In genomic region chr19:1097810-1098176, GRCh38 we compare ENCODE assay signal across 11 cellular contexts. TPM values are rescaled to one million over a fixed set of nuclear protein-coding genes. Genes with fewer than 3 reads are reported as not detected.
DNase-seq lines count a peak whose midpoint lies in the region; ATAC-seq and TF ChIP-seq lines count a peak whose summit lies in the region.
"Had no signal": no experiment of that assay in that cellular context is flagged by ENCODE, and none has a peak within 500 bp of the region (broad histone marks: within the 10 kb centered on the region; RNA-seq: fewer than 3 reads in every experiment).

No MANE protein-coding gene starts in this region.

- no peaks in the 10 kb centered on the region for H3K9me3 ChIP-seq in Caco-2
- H3K9me3 ChIP-seq in mucosa of rectum (ENCODE audit: control insufficient read depth in 2 of 2, low read length in 2 of 2) = no peaks in the 10 kb centered on the region

- H3K36me3 Mint-ChIP-seq in Caco-2 (ENCODE audit: insufficient read depth, unreplicated experiment) = peaks cover 36% of the 10 kb centered on the region
- H3K36me3 Mint-ChIP-seq in activated naive CD8-positive, alpha-beta T cell = no peaks in the 10 kb centered on the region

- H3K4me3 Mint-ChIP-seq in Caco-2 (ENCODE audit: unreplicated experiment) = peak overlapping the region; percentile 59
- no peak overlapping the region for H3K4me3 Mint-ChIP-seq in activated naive CD8-positive, alpha-beta T cell

- intact Hi-C loops in Caco-2 (cut with micrococcal nuclease; ENCODE audit: unreplicated experiment) = no loop called here

- H3K4me1 ChIP-seq in Caco-2 = peaks cover 43% of the 10 kb centered on the region
- H3K4me1 ChIP-seq in mucosa of rectum (ENCODE audit: control insufficient read depth in 2 of 2, insufficient read depth in 2 of 2, low read length in 2 of 2) = peaks cover 31 to 40% of the 10 kb centered on the region in 2 donors

- H3K36me3 ChIP-seq in Caco-2 (ENCODE audit: control insufficient read depth, insufficient read depth, low read length) (no peaks in the 10 kb centered on the region), mucosa of rectum (ENCODE audit: control insufficient read depth in 2 of 2, insufficient read depth in 2 of 2, low read length in 2 of 2) (peaks cover 0 to 2% of the 10 kb centered on the region in 2 donors)

- ATAC-seq in HG03139 (IDR thresholded peaks at IDR 0.05; ENCODE audit: unreplicated experiment) = no peak
- ATAC-seq in HG02870 (IDR thresholded peaks at IDR 0.05; ENCODE audit: unreplicated experiment) = no peak
- ATAC-seq in GM21717 (IDR thresholded peaks at IDR 0.05; ENCODE audit: unreplicated experiment) = no peak

- no peaks in the 10 kb centered on the region for H3K9me3 Mint-ChIP-seq in Caco-2 (ENCODE audit: unreplicated experiment)
- no peaks in the 10 kb centered on the region for H3K9me3 Mint-ChIP-seq in activated naive CD8-positive, alpha-beta T cell (ENCODE audit: low read depth)

- H3K27me3 Mint-ChIP-seq in Caco-2 (ENCODE audit: insufficient read depth, unreplicated experiment) = no peaks in the 10 kb centered on the region
- no peaks in the 10 kb centered on the region for H3K27me3 Mint-ChIP-seq in activated naive CD8-positive, alpha-beta T cell

- H3K9ac ChIP-seq in mucosa of rectum (ENCODE audit: low read depth in 1 of 2, low read length in 2 of 2) = peak overlapping the region in 1 of 2 donors; percentile 33

- H3K27me3 ChIP-seq in Caco-2 (replicated peaks; ENCODE audit: control insufficient read depth, insufficient read depth, low read length) = no peaks in the 10 kb centered on the region
- H3K27me3 ChIP-seq in mucosa of rectum (ENCODE audit: control insufficient read depth in 2 of 2, insufficient read depth in 2 of 2, low read length in 2 of 2) = no peaks in the 10 kb centered on the region

- CTCF ChIA-PET in Caco-2 (lab: Charles Lee) = interaction anchor here (0.6 kb wide), 2 partner anchors 16 to 159 kb away, joined by 3 read pairs; no protein-coding TSS in a partner anchor

- H3K27ac ChIP-seq in 22Rv1 = peak overlapping the region; percentile 34; the same call in 1 of the 2 replicates
- H3K27ac ChIP-seq in mucosa of rectum (ENCODE audit: low read depth in 2 of 2, low read length in 2 of 2) = peak overlapping the region; percentile 43 to 47

- POLR2A ChIA-PET in Caco-2 (lab: Charles Lee) = interaction anchor here (1.1 to 1.5 kb wide), 4 partner anchors 32 to 171 kb away, joined by 3 to 6 read pairs (median 4); partner anchors contain the start of gene CNN2

- DNase-seq in Caco-2 = peak; percentile 69 to 75
- no peak for DNase-seq in stimulated activated CD4-positive, alpha-beta T cell treated with anti-CD3 and anti-CD28 coated beads, Interleukin-4, amount 100 ng/mL, for 1 hour
- DNase-seq: dermis blood vessel endothelial cell, Kasumi-1, NCI-H526 treated with DMSO at 0.1 percent for 48 hours had no signal

- TF ChIP-seq CTCF in 22Rv1 (IDR thresholded peaks at IDR 0.05) (no peak), Caco-2 (IDR thresholded peaks at IDR 0.05; ENCODE audit: insufficient read depth in 1 of 2, low read depth in 1 of 2, low read length in 1 of 2, severe bottlenecking in 1 of 2, unreplicated experiment in 1 of 2) (no peak)

- peak overlapping the region; percentile 92 for H3K27ac Mint-ChIP-seq in Caco-2 (ENCODE audit: unreplicated experiment)
- H3K27ac Mint-ChIP-seq in activated naive CD8-positive, alpha-beta T cell = peak overlapping the region; percentile 64

- H3K4me3 ChIP-seq in Caco-2 (ENCODE audit: low read depth, low read length) (no peak overlapping the region), mucosa of rectum (ENCODE audit: low read length in 2 of 2) (no peak overlapping the region)

- BruUV-seq in Caco-2 (replicated peaks; lab: Mats Ljungman, UMichigan) = no TSS peak

- peaks cover 17% of the 10 kb centered on the region for H3K4me1 Mint-ChIP-seq in Caco-2 (ENCODE audit: low read depth, unreplicated experiment)
- peaks cover 56% of the 10 kb centered on the region for H3K4me1 Mint-ChIP-seq in activated naive CD8-positive, alpha-beta T cell (ENCODE audit: low read depth)

RNA-seq across cellular contexts. Expression of gene POLR2E, which starts 2.6 kb away (rescaled TPM):
- 264 and 272 TPM in 2 replicates for total RNA-seq in Caco-2 (2022)

RNA-seq across cellular contexts. Expression of gene GPX4, which starts 6.0 kb away (rescaled TPM):
- 500 and 546 TPM in 2 replicates for total RNA-seq in Caco-2 (2022)

RNA-seq across cellular contexts. Expression of gene ARHGAP45, which starts 30.8 kb away (rescaled TPM):
- 38.6 and 43.3 TPM in 2 replicates for total RNA-seq in Caco-2 (2022)

RNA-seq across cellular contexts. Expression of gene ABCA7, which starts 57.9 kb away (rescaled TPM):
- 43.5 and 45.9 TPM in 2 replicates for total RNA-seq in Caco-2 (2022)
